ENCODE assay signal across 8 cellular contexts in genomic region chr7:46291601-46292150, GRCh38.
DNase-seq lines count a peak whose midpoint lies in the region; ATAC-seq and TF ChIP-seq lines count a peak whose summit lies in the region.
"Had no signal": no experiment of that assay in that cellular context is flagged by ENCODE, and none has a peak within 500 bp of the region (broad histone marks: within the 10 kb centered on the region; RNA-seq: fewer than 3 reads in every experiment).

No MANE protein-coding gene starts in this region.

- H3K4me3 Mint-ChIP-seq in type B pancreatic cell: peak overlapping the region; percentile 17

- no peak for TF ChIP-seq CTCF in fibroblast of mammary gland (conservative IDR thresholded peaks at IDR 0.05; ENCODE audit: control insufficient read depth, insufficient read depth, low read depth, low read length)
- no peak for TF ChIP-seq CTCF in type B pancreatic cell (conservative IDR thresholded peaks at IDR 0.05)

- H3K36me3 Mint-ChIP-seq in type B pancreatic cell: no peaks in the 10 kb centered on the region

- no peaks in the 10 kb centered on the region for H3K9me3 Mint-ChIP-seq in type B pancreatic cell

- DNase-seq in fibroblast of mammary gland (ENCODE audit: low read depth) (peak; percentile 94), type B pancreatic cell (ENCODE audit: extremely low spot score, unreplicated experiment) (no peak), DMS 273 (lab: John Stamatoyannopoulos, UW; ENCODE audit: unreplicated experiment) (no peak), NCI-H1105 (lab: John Stamatoyannopoulos, UW) (no peak)
- DNase-seq in activated naive CD4-positive, alpha-beta T cell (lab: John Stamatoyannopoulos, UW): no peak
- DNase-seq: upper lobe of right lung had no signal

- H3K4me3 ChIP-seq in fibroblast of mammary gland (ENCODE audit: control insufficient read depth, low read depth, low read length): no peak overlapping the region
- H3K4me3 ChIP-seq: upper lobe of right lung had no signal

- peak overlapping the region; percentile 90 for H3K27ac Mint-ChIP-seq in type B pancreatic cell

- H3K27me3 Mint-ChIP-seq in type B pancreatic cell: no peaks in the 10 kb centered on the region

- H3K4me1 Mint-ChIP-seq in type B pancreatic cell (ENCODE audit: unreplicated experiment): peaks cover 23% of the 10 kb centered on the region

- peak; percentile 62 for ATAC-seq in GM19035 (IDR thresholded peaks at IDR 0.05; ENCODE audit: unreplicated experiment)
- ATAC-seq in HG03571 (IDR thresholded peaks at IDR 0.05; ENCODE audit: unreplicated experiment): peak; percentile 42
- ATAC-seq: upper lobe of right lung had no signal
